Comparison of ENCODE assay signal across 11 cellular contexts in the genomic region with DNA sequence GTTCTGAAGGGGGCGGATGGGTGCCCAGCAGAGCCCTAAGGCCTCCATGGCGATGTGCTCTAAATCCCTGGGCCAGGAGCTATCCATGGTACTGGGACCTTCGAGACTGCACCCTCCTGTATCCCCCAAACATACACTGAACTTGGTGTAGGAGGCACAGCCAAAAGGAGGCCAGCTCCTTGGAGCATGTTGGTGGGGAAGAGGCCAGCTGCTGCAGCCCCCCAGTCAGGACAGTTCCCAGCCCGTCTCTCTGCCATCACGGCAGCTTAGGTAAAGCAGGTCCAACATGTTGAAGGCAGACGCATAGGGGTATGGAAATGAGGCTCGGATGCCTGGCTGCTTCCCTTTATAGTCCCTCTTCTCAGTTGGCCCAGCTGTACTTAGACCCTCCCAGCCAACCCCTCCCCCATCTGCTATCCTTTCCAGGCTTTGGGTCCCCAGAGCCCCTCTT. TPM values are rescaled to one million over a fixed set of nuclear protein-coding genes. Genes with fewer than 3 reads are reported as not detected.
DNase-seq lines count a peak whose midpoint lies in the region; ATAC-seq and TF ChIP-seq lines count a peak whose summit lies in the region.
"Had no signal": no experiment of that assay in that cellular context is flagged by ENCODE, and none has a peak within 500 bp of the region (broad histone marks: within the 10 kb centered on the region; RNA-seq: fewer than 3 reads in every experiment).

No MANE protein-coding gene starts in this region.

- peaks cover 5 to 12% (median 5%) of the 10 kb centered on the region in 3 donors for H3K4me1 Mint-ChIP-seq in CD8-positive, alpha-beta memory T cell

- no peak for TF ChIP-seq EP300 in gastroesophageal sphincter (IDR thresholded peaks at IDR 0.05)

- CTCF ChIA-PET in CD8-positive, alpha-beta memory T cell (lab: Charles Lee) = interaction anchor here (1.0 kb wide), 1 partner anchor 11 kb away, joined by 3 read pairs; no protein-coding TSS in a partner anchor

- in situ Hi-C loops in Caki2 (cut with HindIII; ENCODE audit: low pct_unique_long_range_greater_than_20kb, low sequenced_read_pairs) (no loop called here), astrocyte of the cerebellum (cut with HindIII; ENCODE audit: low sequenced_read_pairs) (loop anchor here (5.0 to 25.0 kb wide), 3 partner anchors 99 to 194 kb away; no protein-coding TSS in a partner anchor)

- TF ChIP-seq CTCF in astrocyte of the cerebellum (IDR thresholded peaks at IDR 0.05; ENCODE audit: low read depth, low read length, missing control alignments) (no peak), kidney epithelial cell (IDR thresholded peaks at IDR 0.05; ENCODE audit: insufficient read depth, low read length, poor library complexity, severe bottlenecking) (no peak), gastroesophageal sphincter (IDR thresholded peaks at IDR 0.05) (no peak)

- no peaks in the 10 kb centered on the region for H3K9me3 ChIP-seq in CD8-positive, alpha-beta memory T cell (ENCODE audit: low read length)
- H3K9me3 ChIP-seq in gastroesophageal sphincter = no peaks in the 10 kb centered on the region

- DNase-seq in Caki2 (ENCODE audit: low read depth) (peak; percentile 15), M059J (ENCODE audit: low read depth) (peak; percentile 41), astrocyte of the cerebellum (ENCODE audit: low read depth) (peak; percentile 18), kidney epithelial cell (ENCODE audit: low read depth) (peak; percentile 14)
- no peak for DNase-seq in CD8-positive, alpha-beta memory T cell
- DNase-seq: activated T-cell treated with anti-CD3 and anti-CD28 coated beads for 4 hours, NCI-H1092 treated with DMSO at 0.1 percent for 48 hours had no signal

- H3K27me3 ChIP-seq in kidney epithelial cell (ENCODE audit: control insufficient read depth, insufficient read depth, low read length) = peaks cover 70% of the 10 kb centered on the region
- H3K27me3 ChIP-seq in CD8-positive, alpha-beta memory T cell (ENCODE audit: insufficient read depth, low read length, poor library complexity, severe bottlenecking) = peaks cover 25% of the 10 kb centered on the region
- H3K27me3 ChIP-seq in gastroesophageal sphincter = peaks cover 80% of the 10 kb centered on the region

- H3K36me3 ChIP-seq in kidney epithelial cell (ENCODE audit: control insufficient read depth, insufficient read depth, low read length) (no peaks in the 10 kb centered on the region), gastroesophageal sphincter (no peaks in the 10 kb centered on the region)
- no peaks in the 10 kb centered on the region for H3K36me3 ChIP-seq in CD8-positive, alpha-beta memory T cell (ENCODE audit: insufficient read depth, low read length)

- WGBS in gastroesophageal sphincter (ENCODE audit: low coverage in 1 of 2), 2 donors = 20 to 23% methylated on average over 7 of the region's 7 CpGs

- H3K4me3 Mint-ChIP-seq in CD8-positive, alpha-beta memory T cell = peak overlapping the region in 3 of 7 donors; percentile 23 to 51 (median 37)

- no peak overlapping the region for H3K27ac ChIP-seq in CD8-positive, alpha-beta memory T cell (ENCODE audit: low read depth, low read length)
- H3K27ac ChIP-seq in gastroesophageal sphincter = no peak overlapping the region

- H3K4me3 ChIP-seq in astrocyte of the cerebellum (ENCODE audit: low read depth, low read length) (no peak overlapping the region), kidney epithelial cell (ENCODE audit: low read depth, low read length) (no peak overlapping the region), gastroesophageal sphincter (no peak overlapping the region)
- H3K4me3 ChIP-seq in CD8-positive, alpha-beta memory T cell (ENCODE audit: low read length) = no peak overlapping the region

- H3K27me3 Mint-ChIP-seq in CD8-positive, alpha-beta memory T cell = peaks cover 40 to 54% of the 10 kb centered on the region in 2 donors

- H3K4me1 ChIP-seq in CD8-positive, alpha-beta memory T cell (ENCODE audit: insufficient read depth, low read length) = peaks cover 6% of the 10 kb centered on the region
- peaks cover 0 to 16% (median 9%) of the 10 kb centered on the region in 3 donors for H3K4me1 ChIP-seq in gastroesophageal sphincter

- POLR2A ChIA-PET in CD8-positive, alpha-beta memory T cell (lab: Charles Lee) = no interaction called here

- H3K27ac Mint-ChIP-seq in CD8-positive, alpha-beta memory T cell = no peak overlapping the region

- ATAC-seq in GM21360 (IDR thresholded peaks at IDR 0.05; ENCODE audit: unreplicated experiment) = no peak
- ATAC-seq in GM21526 (IDR thresholded peaks at IDR 0.05; ENCODE audit: low FRiP score, unreplicated experiment) = no peak
- ATAC-seq in gastroesophageal sphincter = no peak

- no peaks in the 10 kb centered on the region for H3K9me3 Mint-ChIP-seq in CD8-positive, alpha-beta memory T cell

- no peak for TF ChIP-seq POLR2A in gastroesophageal sphincter (IDR thresholded peaks at IDR 0.05)

- no peaks in the 10 kb centered on the region for H3K36me3 Mint-ChIP-seq in CD8-positive, alpha-beta memory T cell

RNA-seq across cellular contexts. Expression of gene CAMKV, which starts 1.8 kb away (rescaled TPM):
- total RNA-seq in Caki2 (2014; rRNA removed; shearing (Covaris generic); ENCODE audit: low replicate concordance) = not detected in 2 replicates
- 0.12 and 0.27 TPM in 2 replicates for total RNA-seq in M059J (2014; rRNA removed; shearing (Covaris generic))
- total RNA-seq in kidney epithelial cell (not detected in 2 replicates), gastroesophageal sphincter (not detected)
- total RNA-seq in CD8-positive, alpha-beta memory T cell = under 1 TPM; 0.44 to 0.77 TPM
- polyA plus RNA-seq in CD8-positive, alpha-beta memory T cell = not detected
- total RNA-seq: mononuclear cell had no signal

RNA-seq across cellular contexts. Expression of gene TRAIP, which starts 11.5 kb away (rescaled TPM):
- 7.0 and 16.5 TPM in 2 replicates for total RNA-seq in Caki2 (2014; rRNA removed; shearing (Covaris generic); ENCODE audit: low replicate concordance)
- total RNA-seq in M059J (2014; rRNA removed; shearing (Covaris generic)) = 6.5 and 9.9 TPM in 2 replicates
- total RNA-seq in kidney epithelial cell (4.2 and 5.4 TPM in 2 replicates), gastroesophageal sphincter (1 to 10 TPM in 3 of 4 donors, under 1 TPM in 1; 0.81 to 1.8 (median 1.6) TPM)
- 10 to 100 TPM; 21.9 to 22.9 TPM for total RNA-seq in CD8-positive, alpha-beta memory T cell
- polyA plus RNA-seq in CD8-positive, alpha-beta memory T cell = 1.9 TPM

RNA-seq across cellular contexts. Expression of gene MST1R, which starts 35.8 kb away (rescaled TPM):
- total RNA-seq in Caki2 (2014; rRNA removed; shearing (Covaris generic); ENCODE audit: low replicate concordance) = not detected in 2 replicates
- 0.17 and 1.4 TPM in 2 replicates for total RNA-seq in M059J (2014; rRNA removed; shearing (Covaris generic))
- 6.5 and 8.2 TPM in 2 replicates for total RNA-seq in kidney epithelial cell
- total RNA-seq in CD8-positive, alpha-beta memory T cell = 1 to 10 TPM in 1 of 2 experiments, under 1 TPM in 1; 0.83 to 1.2 TPM
- not detected for polyA plus RNA-seq in CD8-positive, alpha-beta memory T cell
- total RNA-seq in gastroesophageal sphincter = 1 to 10 TPM; 1.2 to 5.9 (median 2.0) TPM

RNA-seq across cellular contexts. Expression of gene UBA7, which starts 54.1 kb away (rescaled TPM):
- total RNA-seq in Caki2 (2014; rRNA removed; shearing (Covaris generic); ENCODE audit: low replicate concordance) = 5.3 and 19.6 TPM in 2 replicates
- 21.8 and 46.1 TPM in 2 replicates for total RNA-seq in M059J (2014; rRNA removed; shearing (Covaris generic))
- 6.3 and 11.8 TPM in 2 replicates for total RNA-seq in kidney epithelial cell
- 10 to 100 TPM; 57.8 to 58.3 TPM for total RNA-seq in CD8-positive, alpha-beta memory T cell
- polyA plus RNA-seq in CD8-positive, alpha-beta memory T cell = 40.7 TPM
- 10 to 100 TPM; 16.2 to 62.7 (median 31.1) TPM for total RNA-seq in gastroesophageal sphincter

Comparison
In these comparisons a context has a peak if more than half of its experiments do, and no peak if none do; other contexts are left out.
1. DNase-seq: peak in Caki2 (single experiment), M059J (single experiment), astrocyte of the cerebellum (single experiment) and kidney epithelial cell (single experiment); none in CD8-positive, alpha-beta memory T cell (0 of 5).